8 cellular contexts compared by ENCODE assay signal in genomic region chr1:203025721-203026665, GRCh38.
DNase-seq lines count a peak whose midpoint lies in the region; ATAC-seq, FAIRE-seq and TF ChIP-seq lines count a peak whose summit lies in the region.

PPFIA4 (plus strand) TSS chr1:203026491; CDS start chr1:203039009, 12,518 bp downstream.

- peak; percentile 91 for ATAC-seq in GM19463 (IDR thresholded peaks at IDR 0.05; ENCODE audit: unreplicated experiment)

- peak; percentile 13 for TF ChIP-seq CTCF in C4-2B (conservative IDR thresholded peaks at IDR 0.05)

- FAIRE-seq in HTR-8/SVneo (lab: Jason Lieb, UNC) = no peak

- DNase-seq in HTR-8/SVneo (ENCODE audit: insufficient read length, low spot score) = peak; percentile 87
- DNase-seq in NOMO-1 treated with dmso at 0.1 percent for 144 hours (lab: John Stamatoyannopoulos, UW; ENCODE audit: unreplicated experiment) = peak; percentile 80
- DNase-seq in activated CD8-positive, alpha-beta memory T cell treated with anti-CD3 and anti-CD28 coated beads, Interleukin-2, amount 50 U/mL, for 48 hours = peak; percentile 96
- DNase-seq in epidermal melanocyte (ENCODE audit: insufficient read length, low spot score) = peak; percentile 86
- DNase-seq in middle frontal gyrus (ENCODE audit: extremely low spot score, low spot score) = peak; percentile 77
- peak; percentile 54 to 73 for DNase-seq in stimulated activated CD8-positive, alpha-beta memory T cell treated with anti-CD3 and anti-CD28 coated beads, Interleukin-15, amount 100 ng/mL, for 4 hours (ENCODE audit: low read depth in 2 of 2)

- H3K27ac ChIP-seq in C4-2B = peak within 1 kb of the TSS; percentile 50

Comparison
In these comparisons a context has a peak if more than half of its experiments do, and no peak if none do; other contexts are left out.
1. Peak in every context shown above with its lines: DNase-seq, ATAC-seq and H3K27ac ChIP-seq.